8 cellular contexts compared by ENCODE assay signal in genomic region chr6:104789770-104790190, GRCh38.
DNase-seq lines count a peak whose midpoint lies in the region; ATAC-seq and TF ChIP-seq lines count a peak whose summit lies in the region.

No MANE protein-coding gene starts in this region.

- peak overlapping the region; percentile 73 for H3K4me3 Mint-ChIP-seq in stimulated activated naive CD8-positive, alpha-beta T cell treated with anti-CD3 and anti-CD28 coated beads, Interleukin-15, Interleukin-2, amounts not matched to agents 100 ng/mL and 50 ng/mL, for 24 hours

- peaks cover 29% of the 10 kb centered on the region for H3K4me1 Mint-ChIP-seq in stimulated activated naive CD8-positive, alpha-beta T cell treated with anti-CD3 and anti-CD28 coated beads, Interleukin-15, Interleukin-2, amounts not matched to agents 100 ng/mL and 50 ng/mL, for 24 hours (ENCODE audit: low read depth)

- ATAC-seq in GM19468 (IDR thresholded peaks at IDR 0.05; ENCODE audit: extremely low read depth, unreplicated experiment) (peak; percentile 27), HG03469 (IDR thresholded peaks at IDR 0.05; ENCODE audit: unreplicated experiment) (peak; percentile 89), SK-N-SH treated with all-trans-retinoic acid at 6 μM for 48 hours (peak; percentile 81)

- H3K9me3 Mint-ChIP-seq in stimulated activated naive CD8-positive, alpha-beta T cell treated with anti-CD3 and anti-CD28 coated beads, Interleukin-15, Interleukin-2, amounts not matched to agents 100 ng/mL and 50 ng/mL, for 24 hours = no peaks in the 10 kb centered on the region

- H3K36me3 Mint-ChIP-seq in stimulated activated naive CD8-positive, alpha-beta T cell treated with anti-CD3 and anti-CD28 coated beads, Interleukin-15, Interleukin-2, amounts not matched to agents 100 ng/mL and 50 ng/mL, for 24 hours (ENCODE audit: low read depth) = peaks cover 27% of the 10 kb centered on the region

- no peaks in the 10 kb centered on the region for H3K27me3 Mint-ChIP-seq in stimulated activated naive CD8-positive, alpha-beta T cell treated with anti-CD3 and anti-CD28 coated beads, Interleukin-15, Interleukin-2, amounts not matched to agents 100 ng/mL and 50 ng/mL, for 24 hours

- DNase-seq in NCI-H510A treated with DMSO at 0.1 percent for 48 hours (lab: John Stamatoyannopoulos, UW) (peak; percentile 5), NCI-H510A (lab: John Stamatoyannopoulos, UW) (no peak), fibroblast of gingiva (ENCODE audit: low read depth) (peak; percentile 66), GOT3 (lab: John Stamatoyannopoulos, UW) (no peak)

- H3K27ac Mint-ChIP-seq in stimulated activated naive CD8-positive, alpha-beta T cell treated with anti-CD3 and anti-CD28 coated beads, Interleukin-15, Interleukin-2, amounts not matched to agents 100 ng/mL and 50 ng/mL, for 24 hours = peak overlapping the region; percentile 90

TF ChIP-seq in SK-N-SH treated with all-trans-retinoic acid at 6 μM for 48 hours, 23 proteins besides CTCF, POLR2A, EP300 and RAD21:
- no peak for TF ChIP-seq SNAI2 (CRISPR knock-in tag; IDR thresholded peaks at IDR 0.05)
- TF ChIP-seq TSHZ2 (CRISPR knock-in tag; IDR thresholded peaks at IDR 0.05) = no peak
TF ChIP-seq in SK-N-SH treated with all-trans-retinoic acid at 6 μM for 48 hours: peak in this region for 0.

Comparison
In these comparisons a context has a peak if more than half of its experiments do, and no peak if none do; other contexts are left out.
1. DNase-seq: peak in NCI-H510A treated with DMSO at 0.1 percent for 48 hours (single experiment) and fibroblast of gingiva (single experiment); none in NCI-H510A (single experiment) and GOT3 (single experiment).
2. ATAC-seq: peak in every context shown above with its lines; median percentile 89 in HG03469; 81 in SK-N-SH treated with all-trans-retinoic acid at 6 μM for 48 hours; 27 in GM19468.